Comparison of ENCODE assay signal across 14 cellular contexts in the genomic region with DNA sequence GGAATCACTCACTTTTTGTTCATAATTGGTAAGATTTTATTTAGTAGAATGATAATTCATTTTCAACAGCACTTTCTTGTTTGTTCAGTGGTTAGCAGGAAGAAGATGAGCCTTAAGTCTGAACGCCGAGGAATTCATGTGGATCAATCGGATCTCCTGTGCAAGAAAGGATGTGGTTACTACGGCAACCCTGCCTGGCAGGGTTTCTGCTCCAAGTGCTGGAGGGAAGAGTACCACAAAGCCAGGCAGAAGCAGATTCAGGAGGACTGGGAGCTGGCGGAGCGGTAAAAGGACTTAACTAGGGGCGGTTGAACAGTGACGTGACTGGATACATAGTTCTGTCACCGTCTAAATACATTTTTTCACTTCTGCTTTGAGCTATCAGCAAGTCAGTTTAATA.
"Had no signal": no experiment of that assay in that cellular context is flagged by ENCODE, and none has a peak within 500 bp of the region (broad histone marks: within the 10 kb centered on the region; RNA-seq: fewer than 3 reads in every experiment).

No MANE protein-coding gene starts in this region.

- H3K4me3 ChIP-seq: left lung, pancreas, stomach, thoracic aorta had no signal

- ATAC-seq: activated T-cell treated with anti-CD3 and anti-CD28 coated beads, Interleukin-2, amount 50 U/mL, for 72 hours; esophagus mucosa; left lung; pancreas had no signal

- DNase-seq: activated CD4-positive, alpha-beta memory T cell treated with anti-CD3 and anti-CD28 coated beads, Interleukin-2, amount 10 ng/mL, durations not matched to agents 7 days and 5 days; activated CD4-positive, alpha-beta T cell treated with anti-CD3 and anti-CD28 coated beads for 1 hour; activated naive CD8-positive, alpha-beta T cell treated with anti-CD3 and anti-CD28 coated beads, Interleukin-2, amount 10 ng/mL, durations not matched to agents 7 days and 5 days; activated T-cell treated with anti-CD3 and anti-CD28 coated beads, Interleukin-2, amount 50 U/mL, for 72 hours; aorta; dermis blood vessel endothelial cell; immature natural killer cell; left lung; pancreas; stimulated activated CD4-positive, alpha-beta T cell treated with anti-CD3 and anti-CD28 coated beads, Interleukin-4, amount 100 ng/mL, for 4 hours; stomach; T-helper 9 cell had no signal

- H3K9me3 ChIP-seq: left lung, pancreas, stomach, thoracic aorta had no signal
